15 cellular contexts compared by ENCODE assay signal in genomic region chr11:126518130-126518995, GRCh38.
"Had no signal": no experiment of that assay in that cellular context is flagged by ENCODE, and none has a peak within 500 bp of the region (broad histone marks: within the 10 kb centered on the region; RNA-seq: fewer than 3 reads in every experiment).

No MANE protein-coding gene starts in this region.

- ATAC-seq: foreskin keratinocyte; stimulated activated naive B cell treated with anti-CD40 and anti-IgM and Interleukin-4, amounts not matched to agents 10 μg/mL and 1 μg/mL and 100 μg/mL, for 72 hours had no signal

- DNase-seq: activated B cell treated with CpG ODN at 0.5 μM for 24 hours; activated CD4-positive, alpha-beta T cell treated with anti-CD3 and anti-CD28 coated beads, Interleukin-2, amount 10 ng/mL, durations not matched to agents 24 days and 14 days; activated CD8-positive, alpha-beta memory T cell treated with anti-CD3 and anti-CD28 coated beads for 24 hours; activated naive CD4-positive, alpha-beta T cell; activated naive CD8-positive, alpha-beta T cell treated with anti-CD3 and anti-CD28 coated beads, Interleukin-2, amount 10 ng/mL, durations not matched to agents 7 days and 5 days; anterior cingulate cortex; effector memory CD4-positive, alpha-beta T cell; foreskin keratinocyte; kidney glomerular epithelial cell; stimulated activated CD4-positive, alpha-beta T cell treated with anti-CD3 and anti-CD28 coated beads, Interleukin-15, amount 100 ng/mL, for 24 hours; stimulated activated CD4-positive, alpha-beta T cell treated with anti-CD3 and anti-CD28 coated beads, Interleukin-4, amount 100 ng/mL, for 1 hour; stimulated activated naive B cell treated with anti-CD40 and anti-IgM and Interleukin-4, amounts not matched to agents 10 μg/mL and 1 μg/mL and 100 μg/mL, for 72 hours had no signal

- H3K27me3 ChIP-seq: foreskin keratinocyte, vagina had no signal

- H3K36me3 ChIP-seq: tibial nerve, vagina had no signal

- H3K4me1 ChIP-seq: foreskin keratinocyte, parathyroid adenoma, tibial nerve, vagina had no signal

- H3K9ac ChIP-seq: parathyroid adenoma had no signal

- H3K79me2 ChIP-seq: parathyroid adenoma had no signal

- H3K9me3 ChIP-seq: tibial nerve, vagina had no signal

- H3K27ac ChIP-seq: foreskin keratinocyte, parathyroid adenoma, tibial nerve, vagina had no signal

- H2AFZ ChIP-seq: parathyroid adenoma had no signal

- H3K4me3 ChIP-seq: tibial nerve, vagina had no signal
